13 cellular contexts compared by ENCODE assay signal in the genomic region with DNA sequence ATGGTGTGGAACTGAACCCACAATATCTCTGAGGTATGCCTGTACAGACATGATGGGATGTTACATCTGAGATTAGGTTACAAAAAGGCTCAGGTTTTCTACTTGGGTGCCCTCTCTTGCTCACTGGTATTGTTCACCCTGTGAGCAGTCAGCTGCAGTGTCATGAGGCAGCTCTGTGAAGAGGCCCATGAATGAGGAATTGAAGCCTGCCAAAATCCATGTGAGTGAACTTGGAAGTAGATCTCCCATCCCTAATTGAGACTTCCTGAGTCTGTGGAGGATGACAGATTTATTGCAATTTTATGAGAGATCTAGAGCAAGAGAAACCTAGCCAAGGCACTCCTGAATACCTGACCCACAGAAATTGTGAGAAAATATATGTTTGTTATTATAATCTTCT.
"Had no signal": no experiment of that assay in that cellular context is flagged by ENCODE, and none has a peak within 500 bp of the region (broad histone marks: within the 10 kb centered on the region; RNA-seq: fewer than 3 reads in every experiment).

No MANE protein-coding gene starts in this region.

- H3K4me3 ChIP-seq: ascending aorta, coronary artery, lung, thyroid gland, uterus had no signal

- H3K27me3 ChIP-seq: ascending aorta, neutrophil, thyroid gland, uterus had no signal

- H3K9me3 ChIP-seq: neutrophil, thyroid gland, uterus had no signal

- DNase-seq: activated CD4-positive, alpha-beta T cell treated with anti-CD3 and anti-CD28 coated beads, Interleukin-2, amount 10 ng/mL, durations not matched to agents 24 days and 14 days; activated naive CD4-positive, alpha-beta T cell treated with Interleukin-2 at 50 U/mL for 16 hours; activated naive CD8-positive, alpha-beta T cell treated with anti-CD3 and anti-CD28 coated beads, Interleukin-2, amount 50 U/mL, for 24 hours; effector CD8-positive, alpha-beta T cell; naive thymus-derived CD4-positive, alpha-beta T cell; right cardiac atrium; small intestine; thyroid gland; uterus had no signal

- H3K36me3 ChIP-seq: ascending aorta, neutrophil, thyroid gland, uterus had no signal

- H3K27ac ChIP-seq: ascending aorta, coronary artery, neutrophil, thyroid gland, uterus had no signal

- H3K4me1 ChIP-seq: ascending aorta, thyroid gland, uterus had no signal
